In the genomic region with DNA sequence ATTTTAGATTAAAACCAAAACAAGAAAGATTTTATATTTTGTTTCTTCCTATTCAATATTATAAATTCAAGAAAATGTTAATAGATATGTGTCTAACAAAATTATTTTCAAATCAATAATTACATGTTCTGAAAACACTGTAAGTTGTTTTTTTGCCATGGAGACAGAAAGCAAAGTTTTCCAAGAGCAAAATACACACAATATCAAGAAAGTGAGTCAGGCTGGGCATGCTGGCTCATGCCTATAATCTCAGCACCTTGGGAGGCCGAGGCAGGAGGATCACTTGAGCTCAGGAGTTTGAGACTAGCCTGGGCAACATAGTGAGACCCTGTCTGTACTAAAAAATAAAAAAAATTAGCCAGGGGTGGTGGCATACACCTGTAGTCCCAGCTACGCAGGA, we compare ENCODE assay signal across 19 cellular contexts.
"Had no signal": no experiment of that assay in that cellular context is flagged by ENCODE, and none has a peak within 500 bp of the region (broad histone marks: within the 10 kb centered on the region; RNA-seq: fewer than 3 reads in every experiment).

No MANE protein-coding gene starts in this region.

- H3K36me3 ChIP-seq: cardiac muscle cell, colonic mucosa, left lung had no signal

- H3K27me3 Mint-ChIP-seq: activated CD4-positive, alpha-beta T cell treated with anti-CD3 and anti-CD28 coated beads, Interleukin-2, amount 10 ng/mL, durations not matched to agents 7 days and 5 days; stimulated activated naive CD8-positive, alpha-beta T cell treated with anti-CD3 and anti-CD28 coated beads, Interleukin-15, Interleukin-2, amounts not matched to agents 100 ng/mL and 50 ng/mL, for 24 hours had no signal

- FAIRE-seq: islet of Langerhans, urothelium cell line had no signal

- H3K27ac ChIP-seq: cardiac muscle cell, colonic mucosa, left lung, SJSA1, testis had no signal

- H3K27ac Mint-ChIP-seq: activated CD4-positive, alpha-beta T cell treated with anti-CD3 and anti-CD28 coated beads, Interleukin-2, amount 10 ng/mL, durations not matched to agents 7 days and 5 days; activated naive CD8-positive, alpha-beta T cell; memory B cell; stimulated activated naive CD8-positive, alpha-beta T cell treated with anti-CD3 and anti-CD28 coated beads, Interleukin-15, Interleukin-2, amounts not matched to agents 100 ng/mL and 50 ng/mL, for 24 hours; T-cell had no signal

- H3K36me3 Mint-ChIP-seq: activated naive CD8-positive, alpha-beta T cell; memory B cell; T-cell had no signal

- H3K4me1 ChIP-seq: colonic mucosa, left lung, SJSA1 had no signal

- H3K4me3 Mint-ChIP-seq: activated CD4-positive, alpha-beta T cell treated with anti-CD3 and anti-CD28 coated beads, Interleukin-2, amount 10 ng/mL, durations not matched to agents 7 days and 5 days; activated naive CD8-positive, alpha-beta T cell; memory B cell; stimulated activated naive CD8-positive, alpha-beta T cell treated with anti-CD3 and anti-CD28 coated beads, Interleukin-15, Interleukin-2, amounts not matched to agents 100 ng/mL and 50 ng/mL, for 24 hours; T-cell had no signal

- ATAC-seq: heart left ventricle, left lung, T-cell had no signal

- H3K4me1 Mint-ChIP-seq: activated CD4-positive, alpha-beta T cell treated with anti-CD3 and anti-CD28 coated beads, Interleukin-2, amount 10 ng/mL, durations not matched to agents 7 days and 5 days; memory B cell; T-cell had no signal

- H3K9me3 Mint-ChIP-seq: activated CD4-positive, alpha-beta T cell treated with anti-CD3 and anti-CD28 coated beads, Interleukin-2, amount 10 ng/mL, durations not matched to agents 7 days and 5 days; memory B cell; stimulated activated naive CD8-positive, alpha-beta T cell treated with anti-CD3 and anti-CD28 coated beads, Interleukin-15, Interleukin-2, amounts not matched to agents 100 ng/mL and 50 ng/mL, for 24 hours; T-cell had no signal

- H3K4me3 ChIP-seq: cardiac muscle cell, colonic mucosa, heart left ventricle, left lung, SJSA1, testis had no signal

- H3K9me3 ChIP-seq: colonic mucosa, heart left ventricle, left lung, SJSA1, testis had no signal

- DNase-seq: activated CD4-positive, alpha-beta T cell treated with anti-CD3 and anti-CD28 coated beads, Interleukin-2, amount 10 ng/mL, durations not matched to agents 7 days and 5 days; aorta; colonic mucosa; effector memory CD4-positive, alpha-beta T cell; erythroblast; heart left ventricle; left lung; stimulated activated CD4-positive, alpha-beta T cell treated with anti-CD3 and anti-CD28 coated beads, Interleukin-15, amount 100 ng/mL, for 24 hours; stimulated activated CD4-positive, alpha-beta T cell treated with anti-CD3 and anti-CD28 coated beads, Interleukin-4, amount 100 ng/mL, for 24 hours; T-cell; T1000; testis had no signal

- H3K27me3 ChIP-seq: cardiac muscle cell, colonic mucosa, heart left ventricle, left lung, SJSA1, testis had no signal
